Comparison of ENCODE assay signal across 8 cellular contexts in the genomic region with DNA sequence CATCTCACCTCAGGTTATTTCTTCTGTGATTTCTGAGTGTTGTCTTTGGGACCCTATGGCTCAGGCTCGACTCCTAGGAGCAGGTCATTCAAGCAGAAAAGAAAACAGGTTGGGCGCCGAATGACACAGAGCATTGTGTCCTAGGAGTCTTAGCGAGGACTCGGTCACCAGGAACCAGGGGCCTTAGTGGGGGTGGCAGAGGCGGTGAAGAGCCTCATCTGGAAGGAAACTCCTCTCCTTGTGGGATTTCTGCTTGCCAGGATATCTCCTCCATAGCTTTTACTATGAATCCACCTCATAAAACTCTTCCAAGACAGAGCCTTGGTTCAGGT. TPM values are rescaled to one million over a fixed set of nuclear protein-coding genes. Genes with fewer than 3 reads are reported as not detected.
DNase-seq lines count a peak whose midpoint lies in the region; ATAC-seq and TF ChIP-seq lines count a peak whose summit lies in the region.

No MANE protein-coding gene starts in this region.

- TF ChIP-seq POLR2A in esophagus muscularis mucosa (IDR thresholded peaks at IDR 0.05; ENCODE audit: low read depth) = no peak

- H3K27ac ChIP-seq in DOHH2 (ENCODE audit: low read depth, low read length) (no peak overlapping the region), esophagus muscularis mucosa (replicated peaks in 1 of 4) (peak overlapping the region; percentile 67 to 78 (median 72)), trophoblast cell (ENCODE audit: low read depth, low read length) (no peak overlapping the region)

- peak; percentile 49 for DNase-seq in RKO (ENCODE audit: low spot score)
- DNase-seq in esophagus muscularis mucosa (ENCODE audit: extremely low spot score) = no peak
- no peak for DNase-seq in trophoblast cell
- DNase-seq in SHP77 (lab: John Stamatoyannopoulos, UW) = no peak
- no peak for DNase-seq in activated CD4-positive, alpha-beta T cell treated with anti-CD3 and anti-CD28 coated beads for 4 hours

- no peak for TF ChIP-seq EP300 in esophagus muscularis mucosa (IDR thresholded peaks at IDR 0.05)

- no peak overlapping the region for H3K18ac ChIP-seq in trophoblast cell (ENCODE audit: low read length)

- H4K20me1 ChIP-seq in DOHH2 (ENCODE audit: control insufficient read depth, insufficient read depth, low read depth, low read length) = no peaks in the 10 kb centered on the region

- H3K23ac ChIP-seq in trophoblast cell (ENCODE audit: low read length) = no peak overlapping the region

- no peak overlapping the region for H4K8ac ChIP-seq in trophoblast cell (ENCODE audit: low read depth, low read length)

- H3K9ac ChIP-seq in trophoblast cell (ENCODE audit: low read length) = no peak overlapping the region

- H4K12ac ChIP-seq in trophoblast cell (ENCODE audit: low read depth, low read length) = no peak overlapping the region

- peak overlapping the region; percentile 95 for H2AFZ ChIP-seq in trophoblast cell (ENCODE audit: insufficient read depth, low read length, poor library complexity)

- no peak overlapping the region for H2BK12ac ChIP-seq in trophoblast cell (ENCODE audit: low read length)

- H3K4me1 ChIP-seq in DOHH2 (ENCODE audit: control insufficient read depth, low read length) (peaks cover 16% of the 10 kb centered on the region), esophagus muscularis mucosa (peaks cover 5 to 22% (median 18%) of the 10 kb centered on the region in 4 donors), trophoblast cell (ENCODE audit: control insufficient read depth in 1 of 2, insufficient read depth in 2 of 2, low read length in 2 of 2) (peaks cover 0 to 3% of the 10 kb centered on the region in 2 experiments)

- WGBS in esophagus muscularis mucosa = 38% methylated on average over 5 of the region's 6 CpGs
- no CpG with 5 or more reads among the region's 6 CpGs for WGBS in trophoblast cell (ENCODE audit: extremely low coverage, insufficient coverage, insufficient read length)

- H3K79me2 ChIP-seq in DOHH2 (ENCODE audit: control insufficient read depth, low read length) (no peaks in the 10 kb centered on the region), trophoblast cell (ENCODE audit: control insufficient read depth, insufficient read depth, low read length, poor library complexity) (peaks cover 2% of the 10 kb centered on the region)

- H3K4me3 ChIP-seq in DOHH2 (ENCODE audit: low read length) = peak overlapping the region; percentile 65
- H3K4me3 ChIP-seq in esophagus muscularis mucosa = peak overlapping the region; percentile 73 to 94 (median 84)
- peak overlapping the region; percentile 84 for H3K4me3 ChIP-seq in trophoblast cell (ENCODE audit: low read depth, low read length)

- no peak overlapping the region for H2BK120ac ChIP-seq in trophoblast cell (ENCODE audit: insufficient read depth, low read length, poor library complexity)

- TF ChIP-seq CTCF in DOHH2 (IDR thresholded peaks at IDR 0.05; ENCODE audit: low read depth, low read length, poor library complexity, severe bottlenecking) (no peak), esophagus muscularis mucosa (IDR thresholded peaks at IDR 0.05) (no peak)

- ATAC-seq in GM19351 (IDR thresholded peaks at IDR 0.05; ENCODE audit: unreplicated experiment) (no peak), HG02759 (IDR thresholded peaks at IDR 0.05; ENCODE audit: unreplicated experiment) (no peak)

- peaks cover 58% of the 10 kb centered on the region for H3K27me3 ChIP-seq in DOHH2 (ENCODE audit: control insufficient read depth, low read length)
- H3K27me3 ChIP-seq in esophagus muscularis mucosa = no peaks in the 10 kb centered on the region
- H3K27me3 ChIP-seq in trophoblast cell (ENCODE audit: insufficient read depth, low read length) = no peaks in the 10 kb centered on the region

- H2AK5ac ChIP-seq in trophoblast cell (ENCODE audit: low read length) = no peak overlapping the region

- no peaks in the 10 kb centered on the region for H3K9me3 ChIP-seq in DOHH2 (ENCODE audit: control insufficient read depth, insufficient read depth, low read length)
- H3K9me3 ChIP-seq in esophagus muscularis mucosa = no peaks in the 10 kb centered on the region
- no peaks in the 10 kb centered on the region for H3K9me3 ChIP-seq in trophoblast cell (ENCODE audit: insufficient read depth, low read depth, low read length)

- H3K36me3 ChIP-seq in DOHH2 (ENCODE audit: control insufficient read depth, low read length) = no peaks in the 10 kb centered on the region
- H3K36me3 ChIP-seq in esophagus muscularis mucosa = no peaks in the 10 kb centered on the region
- no peaks in the 10 kb centered on the region for H3K36me3 ChIP-seq in trophoblast cell (ENCODE audit: control insufficient read depth in 1 of 2, insufficient read depth in 2 of 2, low read length in 2 of 2)

- H3K4ac ChIP-seq in trophoblast cell (ENCODE audit: low read depth, low read length) = no peak overlapping the region

- no peak overlapping the region for H2BK5ac ChIP-seq in trophoblast cell (ENCODE audit: low read depth, low read length, poor library complexity)

- no peak overlapping the region for H4K91ac ChIP-seq in trophoblast cell (ENCODE audit: low read depth, low read length)

- no peaks in the 10 kb centered on the region for H3K9me2 ChIP-seq in DOHH2 (replicated peaks; ENCODE audit: control insufficient read depth, low read length)

- H3K4me2 ChIP-seq in DOHH2 (ENCODE audit: low read length) = peak overlapping the region; percentile 72
- peak overlapping the region; percentile 89 for H3K4me2 ChIP-seq in trophoblast cell (ENCODE audit: low read length)

- H3K79me1 ChIP-seq in trophoblast cell (ENCODE audit: low read length) = peaks cover 9% of the 10 kb centered on the region

- H3K14ac ChIP-seq in trophoblast cell (ENCODE audit: low read length) = no peak overlapping the region

- intact Hi-C loops in esophagus muscularis mucosa (cut with DNase I) = no loop called here

- no peaks in the 10 kb centered on the region for H3F3A ChIP-seq in DOHH2 (ENCODE audit: control insufficient read depth, insufficient read depth)

RNA-seq across cellular contexts. Expression of a gene that starts 0.6 kb away (rescaled TPM):
- 1 to 10 TPM; 1.7 to 3.8 (median 2.4) TPM for total RNA-seq in esophagus muscularis mucosa
- 5.5 and 5.9 TPM in 2 replicates for polyA plus RNA-seq in trophoblast cell (2013)

RNA-seq across cellular contexts. Expression of a gene that starts 45.2 kb away (rescaled TPM):
- 1 to 10 TPM; 2.0 to 4.2 (median 3.4) TPM for total RNA-seq in esophagus muscularis mucosa
- polyA plus RNA-seq in trophoblast cell (2013) = 0.08 TPM in 2 replicates

Comparison
In these comparisons a context has a peak if more than half of its experiments do, and no peak if none do; other contexts are left out.
1. H3K27ac ChIP-seq: peak in esophagus muscularis mucosa (4 of 4); none in DOHH2 (single experiment) and trophoblast cell (single experiment).
2. Peak in every context shown above with its lines, with median percentiles within 50 percentile points of each other: H3K4me3 ChIP-seq.